Comparison of ENCODE assay signal across 29 cellular contexts in the genomic region with DNA sequence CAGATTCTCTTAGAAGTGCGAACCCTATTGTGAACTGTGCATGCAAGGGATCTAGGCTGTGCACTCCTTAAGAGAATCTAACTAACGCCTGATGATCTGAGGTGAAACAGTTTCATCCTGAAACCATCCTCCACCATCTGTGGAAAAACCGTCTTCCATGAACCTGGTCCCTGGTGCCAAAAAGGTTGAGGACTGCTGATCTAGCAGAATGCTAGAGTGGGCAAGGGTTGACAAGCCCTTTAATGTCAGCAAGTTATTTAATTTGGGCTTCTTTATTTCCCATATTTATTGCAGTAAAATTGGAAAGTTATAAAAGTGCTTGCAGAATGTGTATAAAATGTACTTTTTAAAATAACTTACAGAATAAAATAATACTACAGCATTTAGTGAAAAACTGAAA.
"Had no signal": no experiment of that assay in that cellular context is flagged by ENCODE, and none has a peak within 500 bp of the region (broad histone marks: within the 10 kb centered on the region; RNA-seq: fewer than 3 reads in every experiment).

No MANE protein-coding gene starts in this region.

- H3K4me2 ChIP-seq: PC-9 had no signal

- H3K9me3 ChIP-seq: SJCRH30 had no signal

- H3K4me3 ChIP-seq: PC-9, SJCRH30, SK-N-MC had no signal

- H3K36me3 ChIP-seq: SJCRH30 had no signal

- H3K27me3 ChIP-seq: SJCRH30 had no signal

- H3K27ac ChIP-seq: PC-9, RWPE1, SJCRH30, SK-N-MC had no signal

- H2AFZ ChIP-seq: PC-9 had no signal

- DNase-seq: Karpas-422, MM.1S, MV-4-11, NCI-H1092, NCI-H1105, NCI-H1417 treated with DMSO at 0.1 percent for 48 hours, NCI-H1436 treated with DMSO at 0.1 percent for 48 hours, NCI-H1694 treated with DMSO at 0.1 percent for 48 hours, NCI-H187 treated with DMSO at 0.1 percent for 48 hours, NCI-H2029, NCI-H2081, NCI-H2171 treated with DMSO at 0.1 percent for 48 hours, NCI-H2227 treated with DMSO at 0.1 percent for 48 hours, NCI-H345, NCI-H446, NCI-H510A treated with DMSO at 0.1 percent for 48 hours, NCI-H524 treated with DMSO at 0.1 percent for 48 hours, NCI-H526 treated with DMSO at 0.1 percent for 48 hours, NCI-H774, PC-9, SHP77, SIG-M5, SJCRH30, T-cell had no signal

- ATAC-seq: Panc1, Right ventricle myocardium inferior, SK-N-SH treated with all-trans-retinoic acid at 6 μM for 48 hours, T-cell had no signal
